Comparison of ENCODE assay signal across 10 cellular contexts in the genomic region with DNA sequence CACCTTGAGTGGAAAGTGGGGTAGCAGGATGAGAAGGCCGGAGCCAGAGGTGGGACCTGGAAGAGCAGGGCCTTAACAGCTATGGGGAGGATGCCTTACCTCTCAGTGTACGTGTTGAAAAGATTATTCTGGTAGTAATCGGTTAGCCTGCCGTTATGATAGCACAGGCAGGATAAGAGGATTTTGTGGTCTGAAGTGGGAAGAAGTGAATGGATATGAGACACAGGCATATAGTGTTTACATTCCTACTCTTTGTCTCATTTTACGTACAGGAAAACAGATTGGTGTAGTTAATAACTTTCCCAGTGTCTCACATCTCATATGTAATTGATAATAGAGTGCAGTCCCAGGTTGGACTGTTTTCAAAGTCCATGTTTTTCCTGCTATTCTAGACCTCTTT.
DNase-seq lines count a peak whose midpoint lies in the region; ATAC-seq and TF ChIP-seq lines count a peak whose summit lies in the region.
"Had no signal": no experiment of that assay in that cellular context is flagged by ENCODE, and none has a peak within 500 bp of the region (broad histone marks: within the 10 kb centered on the region; RNA-seq: fewer than 3 reads in every experiment).

No MANE protein-coding gene starts in this region.

- no peaks in the 10 kb centered on the region for H3K9me3 Mint-ChIP-seq in Calu3 (ENCODE audit: low read depth, unreplicated experiment)

- no peaks in the 10 kb centered on the region for H3K27me3 Mint-ChIP-seq in Calu3 (ENCODE audit: unreplicated experiment)

- ATAC-seq in Panc1: 0 out of 2 replicates have a peak, but pooled peaks have one; percentile 24
- no peak for ATAC-seq in HG03196 (IDR thresholded peaks at IDR 0.05; ENCODE audit: unreplicated experiment)

- H3K36me3 Mint-ChIP-seq in Calu3 (ENCODE audit: insufficient read depth, unreplicated experiment): peaks cover 6% of the 10 kb centered on the region

- no TSS peak for BruUV-seq in Calu3 (replicated peaks; lab: Mats Ljungman, UMichigan)
- BruUV-seq in Panc1 (replicated peaks; lab: Mats Ljungman, UMichigan): no TSS peak

- CTCF ChIA-PET in Calu3 (lab: Charles Lee): interaction anchor here (0.6 kb wide), 1 partner anchor 154 kb away, joined by 4 read pairs; no protein-coding TSS in a partner anchor
- CTCF ChIA-PET in Panc1 (lab: Charles Lee): no interaction called here

- DNase-seq in Calu3: no peak
- DNase-seq in Panc1 (ENCODE audit: low read depth, low spot score): no peak
- DNase-seq in fibroblast of the aortic adventitia (ENCODE audit: low read depth): peak; percentile 70
- no peak for DNase-seq in AML-193 (lab: John Stamatoyannopoulos, UW)
- DNase-seq in NCI-H2107 (lab: John Stamatoyannopoulos, UW): no peak
- DNase-seq: activated CD4-positive, alpha-beta T cell treated with anti-CD3 and anti-CD28 coated beads for 48 hours; NCI-H1048; OCI-M1 had no signal

- intact Hi-C loops in Calu3 (cut with micrococcal nuclease; ENCODE audit: unreplicated experiment) (no loop called here), Panc1 (cut with micrococcal nuclease; ENCODE audit: unreplicated experiment) (no loop called here)

- H3K4me3 ChIP-seq in Panc1 (ENCODE audit: low read depth in 2 of 2, low read length in 2 of 2) (no peak overlapping the region), fibroblast of the aortic adventitia (ENCODE audit: low read depth, low read length) (peak overlapping the region; percentile 82), skin epidermis (peak overlapping the region in 6 of 7 experiments; percentile 10 to 39 (median 32))

- peaks cover 24% of the 10 kb centered on the region for H3K4me1 Mint-ChIP-seq in Calu3 (ENCODE audit: low read depth, unreplicated experiment)

- TF ChIP-seq CTCF in Calu3 (IDR thresholded peaks at IDR 0.05; ENCODE audit: unreplicated experiment) (no peak), Panc1 (IDR thresholded peaks at IDR 0.05) (no peak), fibroblast of the aortic adventitia (IDR thresholded peaks at IDR 0.05; ENCODE audit: insufficient read depth, low read length) (no peak)

- POLR2A ChIA-PET in Panc1 (lab: Charles Lee): no interaction called here

- no peaks in the 10 kb centered on the region for H3K4me1 ChIP-seq in Panc1 (ENCODE audit: control insufficient read depth, insufficient read depth, low read length)

- H3K27me3 ChIP-seq in Panc1 (ENCODE audit: control insufficient read depth, insufficient read depth, low read length): no peaks in the 10 kb centered on the region

- no peak overlapping the region for H3K4me3 Mint-ChIP-seq in Calu3 (ENCODE audit: low read depth, unreplicated experiment)

- H3K36me3 ChIP-seq in Panc1 (ENCODE audit: control insufficient read depth, insufficient read depth, low read length): no peaks in the 10 kb centered on the region

- H3K27ac ChIP-seq in Panc1 (ENCODE audit: low read length) (no peak overlapping the region), skin epidermis (peak overlapping the region in 18 of 21 experiments; percentile 14 to 92 (median 81))

- H3K27ac Mint-ChIP-seq in Calu3 (ENCODE audit: unreplicated experiment): peak overlapping the region; percentile 20

- in situ Hi-C loops in Panc1 (cut with HindIII; ENCODE audit: low pct_unique_long_range_greater_than_20kb, low sequenced_read_pairs): no loop called here

- H3K9me3 ChIP-seq in Panc1 (ENCODE audit: control insufficient read depth, insufficient read depth, low read depth, low read length): no peaks in the 10 kb centered on the region

Comparison
In these comparisons a context has a peak if more than half of its experiments do, and no peak if none do; other contexts are left out.
1. H3K4me3 ChIP-seq: peak in fibroblast of the aortic adventitia (single experiment) and skin epidermis (6 of 7); none in Panc1 (0 of 2).